6 cellular contexts compared by ENCODE assay signal in the genomic region with DNA sequence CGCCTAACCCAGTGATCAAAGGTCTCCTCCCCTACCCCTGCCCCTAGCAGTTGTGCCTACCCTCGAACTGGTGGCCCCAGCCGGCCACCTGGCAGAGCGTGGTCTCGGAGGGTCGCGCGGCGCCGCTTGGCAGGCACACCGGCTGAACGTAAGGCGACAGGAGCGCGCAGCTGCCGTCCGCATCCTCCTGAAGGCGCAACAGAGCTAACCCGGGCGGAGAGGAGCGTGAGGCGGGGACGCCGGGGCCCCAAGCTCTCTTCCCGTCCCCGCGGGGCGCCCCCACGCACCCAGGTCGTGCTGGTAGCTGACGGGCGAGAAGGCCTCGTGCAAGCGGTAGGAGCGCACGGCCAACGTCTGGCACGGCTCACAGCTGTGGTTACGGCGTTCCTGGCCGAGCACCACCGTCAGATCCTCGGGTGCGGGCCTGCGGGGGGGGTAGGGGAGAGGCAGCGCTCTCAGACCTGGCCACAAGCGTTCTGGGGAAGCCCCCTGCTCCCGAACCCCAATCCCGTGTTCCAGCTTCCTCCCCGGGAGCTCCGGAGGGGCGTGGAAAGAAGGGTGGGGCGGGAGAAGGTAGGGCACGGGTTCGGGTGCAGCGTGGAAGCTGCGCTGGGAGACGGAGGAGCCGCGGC. TPM values are rescaled to one million over a fixed set of nuclear protein-coding genes. Genes with fewer than 3 reads are reported as not detected.
A peak's percentile ranks its signal among the peaks of the same experiment; 100 is the strongest.
DNase-seq lines count a peak whose midpoint lies in the region; ATAC-seq, FAIRE-seq and TF ChIP-seq lines count a peak whose summit lies in the region.

No MANE protein-coding gene starts in this region.

- H3K4me3 Mint-ChIP-seq in neural progenitor cell: peak overlapping the region; percentile 86

- H3K4me2 ChIP-seq in K562 (ENCODE audit: insufficient read depth, low read length) (peak overlapping the region; percentile 80), neural progenitor cell (peak overlapping the region; percentile 96)

- no peaks in the 10 kb centered on the region for H3K36me3 ChIP-seq in K562 (ENCODE audit: control insufficient read depth, insufficient read depth, low read length)
- H3K36me3 ChIP-seq in neural progenitor cell: no peaks in the 10 kb centered on the region

- H3K27me3 ChIP-seq in K562 (ENCODE audit: control insufficient read depth in 2 of 2, insufficient read depth in 2 of 2, low read length in 2 of 2) (peaks cover 0 to 2% of the 10 kb centered on the region in 2 experiments; a peak in 2 of 5 replicates), neural progenitor cell (peaks cover 82% of the 10 kb centered on the region)

- WGBS in K562 (ENCODE audit: insufficient coverage, low coverage, missing lambda C conversion rate): 32% methylated on average over 36 of the region's 60 CpGs

- peak overlapping the region; percentile 86; the same call in 2 of the 3 replicates for H3K27ac ChIP-seq in K562 (ENCODE audit: extremely low read depth, low read depth, low read length)
- H3K27ac ChIP-seq in neural progenitor cell: no peak overlapping the region

- peak in 1 of 3 experiments; percentile 30; a peak in 1 of 6 replicates for TF ChIP-seq CTCF in K562 (IDR thresholded peaks at IDR 0.05 in 2 of 3, conservative IDR thresholded peaks at IDR 0.05 in 1 of 3; ENCODE audit: insufficient read depth in 2 of 3, low read depth in 1 of 3, low read length in 3 of 3)
- TF ChIP-seq CTCF in neural progenitor cell (IDR thresholded peaks at IDR 0.05): no peak

- POLR2A ChIA-PET in K562 (lab: Yijun Ruan, JAX): interaction anchor here (0.7 to 2.5 kb wide), 14 partner anchors 9 to 296 kb away, joined by 3 to 19 read pairs (median 5); no protein-coding TSS in a partner anchor

- no peak overlapping the region for H3K27ac Mint-ChIP-seq in neural progenitor cell

- BruUV-seq in K562 (replicated peaks; lab: Mats Ljungman, UMichigan): no TSS peak

- H3K4me1 ChIP-seq in K562 (replicated peaks in 1 of 2; ENCODE audit: control insufficient read depth in 2 of 2, insufficient read depth in 2 of 2, low read length in 2 of 2) (peaks cover 10 to 48% of the 10 kb centered on the region in 2 experiments), neural progenitor cell (peaks cover 15% of the 10 kb centered on the region)

- H3K9me1 ChIP-seq in K562 (ENCODE audit: control insufficient read depth, insufficient read depth, low read length): no peaks in the 10 kb centered on the region

- DNase-seq in ACHN: peak; percentile 43
- DNase-seq in NCI-H146 (lab: John Stamatoyannopoulos, UW): peak; percentile 56
- DNase-seq in K562 (ENCODE audit: extremely low read depth in 1 of 4, low spot score in 3 of 4): peak in 2 of 4 experiments; percentile 24 to 39
- DNase-seq in neural progenitor cell (ENCODE audit: low spot score): peak; percentile 58
- no peak for DNase-seq in NK-92 (lab: John Stamatoyannopoulos, UW; ENCODE audit: unreplicated experiment)

- H3K9me3 ChIP-seq in K562 (replicated peaks; ENCODE audit: control insufficient read depth, insufficient read depth, low read depth, low read length) (no peaks in the 10 kb centered on the region), neural progenitor cell (ENCODE audit: low read depth) (no peaks in the 10 kb centered on the region)

- no peaks in the 10 kb centered on the region for H3K36me3 Mint-ChIP-seq in neural progenitor cell

- H4K20me1 ChIP-seq in K562 (replicated peaks; ENCODE audit: control insufficient read depth, insufficient read depth, low read length): no peaks in the 10 kb centered on the region
- H4K20me1 ChIP-seq in neural progenitor cell (ENCODE audit: low read depth): no peaks in the 10 kb centered on the region

- CTCF ChIA-PET in K562 (lab: Yijun Ruan, JAX; ENCODE audit: low intra/inter-chr PET ratio): interaction anchor here (0.8 to 4.0 kb wide), 4 partner anchors 44 to 97 kb away, joined by 3 to 107 read pairs (median 6); partner anchors contain the start of gene PRR7

- intact Hi-C loops in K562 (cut with micrococcal nuclease): no loop called here

- H3K4me3 ChIP-seq in K562: peak overlapping the region; percentile 62
- peak overlapping the region; percentile 49 for H3K4me3 ChIP-seq in neural progenitor cell

- H3K27me3 Mint-ChIP-seq in neural progenitor cell (ENCODE audit: insufficient read depth, low read depth): peaks cover 48% of the 10 kb centered on the region

- H3K9me3 Mint-ChIP-seq in neural progenitor cell: no peaks in the 10 kb centered on the region

- TF ChIP-seq RAD21 in K562 (CRISPR knock-in tag; conservative IDR thresholded peaks at IDR 0.05 in 1 of 2, IDR thresholded peaks at IDR 0.05 in 1 of 2): no peak

- H3K79me2 ChIP-seq in K562 (ENCODE audit: control insufficient read depth, insufficient read depth, low read length) (peaks cover 4% of the 10 kb centered on the region; the same call in 1 of the 3 replicates), neural progenitor cell (ENCODE audit: low read depth) (no peaks in the 10 kb centered on the region)

- peaks cover 10% of the 10 kb centered on the region for H3K4me1 Mint-ChIP-seq in neural progenitor cell

- H3F3A ChIP-seq in neural progenitor cell (ENCODE audit: low read depth): peaks cover 28% of the 10 kb centered on the region

- peak; percentile 32 for ATAC-seq in GM19351 (IDR thresholded peaks at IDR 0.05; ENCODE audit: unreplicated experiment)
- peak; percentile 35 for ATAC-seq in K562

- H3K9ac ChIP-seq in K562 (ENCODE audit: insufficient read depth in 1 of 2, low read depth in 2 of 2, low read length in 2 of 2) (peak overlapping the region; percentile 83 to 92), neural progenitor cell (no peak overlapping the region)

- peak; percentile 32 for FAIRE-seq in K562 (lab: Jason Lieb, UNC)

- TF ChIP-seq POLR2A in K562 (conservative IDR thresholded peaks at IDR 0.05): no peak

- in situ Hi-C loops in ACHN (cut with HindIII; ENCODE audit: low pct_ligation_motif_present, low pct_unique_long_range_greater_than_20kb, low sequenced_read_pairs): no loop called here
- in situ Hi-C loops in K562 (cut with MboI): no loop called here

- no peak for TF ChIP-seq EP300 in K562 (IDR thresholded peaks at IDR 0.05; ENCODE audit: low read length)

- H2AFZ ChIP-seq in K562 (ENCODE audit: low read depth, low read length) (peak overlapping the region; percentile 98), neural progenitor cell (replicated peaks) (peak overlapping the region; percentile 90)

RNA-seq across cellular contexts. Expression of gene PFN3, which starts 2.8 kb away (rescaled TPM):
- total RNA-seq in K562 (2011; cell fraction: chromatin; rRNA removed; ENCODE audit: low replicate concordance): not detected in 2 replicates
- not detected in 2 replicates for total RNA-seq in K562 (2011; cell fraction: nucleolus; rRNA removed)
- total RNA-seq in K562 (2011; cell fraction: nucleoplasm; rRNA removed): not detected in 2 replicates
- total RNA-seq in K562 (2014; rRNA removed) (not detected in 2 replicates), K562 (2014; rRNA removed; fragmentation: Illumina TruSeq; extraction: Trizol) (not detected in 2 replicates), K562 (2015; rRNA removed; fragmentation: Illumina TruSeq; extraction: Trizol) (not detected in 2 replicates), K562 (2021) (not detected in 2 replicates), neural progenitor cell (ENCODE audit: low replicate concordance) (not detected in 2 replicates)
- polyA plus RNA-seq in K562 (2011; rRNA removed) (not detected in 2 replicates), K562 (2014; fragmentation: Illumina TruSeq; extraction: Trizol) (not detected in 2 replicates), K562 (2014; fragmentation: Nextera tagmentation; extraction: Ambion mirVana) (not detected), K562 (2014; rRNA removed) (not detected in 2 replicates)
- not detected in 2 replicates for polyA plus RNA-seq in K562 (2011; cell fraction: cytosol; rRNA removed)
- not detected in 2 replicates for polyA plus RNA-seq in K562 (2011; cell fraction: nucleus; rRNA removed)
- not detected in 2 replicates for polyA plus RNA-seq in K562 (2012)
- not detected in 2 replicates for polyA minus RNA-seq in K562 (2011; rRNA and poly(A)+ RNA removed)
- not detected in 2 replicates for polyA minus RNA-seq in K562 (2011; cell fraction: cytosol; rRNA and poly(A)+ RNA removed)
- polyA minus RNA-seq in K562 (2011; cell fraction: nucleus; rRNA and poly(A)+ RNA removed): 0.67 TPM in 1 of 2 replicates, not detected in the other

RNA-seq across cellular contexts. Expression of gene F12, which starts 6.1 kb away (rescaled TPM):
- total RNA-seq in K562 (2011; cell fraction: chromatin; rRNA removed; ENCODE audit: low replicate concordance): 2.4 and 7.8 TPM in 2 replicates
- total RNA-seq in K562 (2011; cell fraction: nucleolus; rRNA removed): 12.2 and 13.2 TPM in 2 replicates
- total RNA-seq in K562 (2011; cell fraction: nucleoplasm; rRNA removed): 5.8 and 6.0 TPM in 2 replicates
- total RNA-seq in K562 (2014; rRNA removed): 13.8 and 23.9 TPM in 2 replicates
- total RNA-seq in K562 (2014; rRNA removed; fragmentation: Illumina TruSeq; extraction: Trizol): 0.80 and 1.1 TPM in 2 replicates
- 3.6 and 4.7 TPM in 2 replicates for total RNA-seq in K562 (2015; rRNA removed; fragmentation: Illumina TruSeq; extraction: Trizol)
- total RNA-seq in K562 (2021): 18.3 and 22.6 TPM in 2 replicates
- polyA plus RNA-seq in K562 (2011; rRNA removed): 6.1 and 9.7 TPM in 2 replicates
- polyA plus RNA-seq in K562 (2011; cell fraction: cytosol; rRNA removed): 11.4 and 33.1 TPM in 2 replicates
- 19.4 and 31.1 TPM in 2 replicates for polyA plus RNA-seq in K562 (2011; cell fraction: nucleus; rRNA removed)
- polyA plus RNA-seq in K562 (2012): 15.5 and 16.0 TPM in 2 replicates
- 0.59 and 2.7 TPM in 2 replicates for polyA plus RNA-seq in K562 (2014; fragmentation: Illumina TruSeq; extraction: Trizol)
- polyA plus RNA-seq in K562 (2014; fragmentation: Nextera tagmentation; extraction: Ambion mirVana): 1 to 10 TPM in 1 of 2 experiments, under 1 TPM in 1; 0.91 to 1.3 TPM
- 14.3 and 14.9 TPM in 2 replicates for polyA plus RNA-seq in K562 (2014; rRNA removed)
- 0.63 and 1.6 TPM in 2 replicates for polyA minus RNA-seq in K562 (2011; rRNA and poly(A)+ RNA removed)
- 8.3 and 17.7 TPM in 2 replicates for polyA minus RNA-seq in K562 (2011; cell fraction: cytosol; rRNA and poly(A)+ RNA removed)
- polyA minus RNA-seq in K562 (2011; cell fraction: nucleus; rRNA and poly(A)+ RNA removed): 3.9 and 6.0 TPM in 2 replicates
- 2.0 TPM in 1 of 2 replicates, not detected in the other for total RNA-seq in neural progenitor cell (ENCODE audit: low replicate concordance)

RNA-seq across cellular contexts. Expression of gene SLC34A1, which starts 19.1 kb away (rescaled TPM):
- total RNA-seq in K562 (2011; cell fraction: chromatin; rRNA removed; ENCODE audit: low replicate concordance): 0.09 TPM in 1 of 2 replicates, not detected in the other
- total RNA-seq in K562 (2011; cell fraction: nucleolus; rRNA removed): not detected in 2 replicates
- total RNA-seq in K562 (2011; cell fraction: nucleoplasm; rRNA removed): not detected in 2 replicates
- total RNA-seq in K562 (2014; rRNA removed) (not detected in 2 replicates), K562 (2014; rRNA removed; fragmentation: Illumina TruSeq; extraction: Trizol) (not detected in 2 replicates), K562 (2015; rRNA removed; fragmentation: Illumina TruSeq; extraction: Trizol) (not detected in 2 replicates), K562 (2021) (not detected in 2 replicates), neural progenitor cell (ENCODE audit: low replicate concordance) (not detected in 2 replicates)
- polyA plus RNA-seq in K562 (2011; rRNA removed) (not detected in 2 replicates), K562 (2014; fragmentation: Illumina TruSeq; extraction: Trizol) (not detected in 2 replicates), K562 (2014; fragmentation: Nextera tagmentation; extraction: Ambion mirVana) (not detected), K562 (2014; rRNA removed) (not detected in 2 replicates)
- not detected in 2 replicates for polyA plus RNA-seq in K562 (2011; cell fraction: cytosol; rRNA removed)
- polyA plus RNA-seq in K562 (2011; cell fraction: nucleus; rRNA removed): not detected in 2 replicates
- not detected in 2 replicates for polyA plus RNA-seq in K562 (2012)
- not detected in 2 replicates for polyA minus RNA-seq in K562 (2011; rRNA and poly(A)+ RNA removed)
- polyA minus RNA-seq in K562 (2011; cell fraction: cytosol; rRNA and poly(A)+ RNA removed): not detected in 2 replicates
- polyA minus RNA-seq in K562 (2011; cell fraction: nucleus; rRNA and poly(A)+ RNA removed): not detected in 2 replicates

RNA-seq across cellular contexts. Expression of gene GRK6, which starts 23.2 kb away (rescaled TPM):
- 102 and 350 TPM in 2 replicates for total RNA-seq in K562 (2011; cell fraction: chromatin; rRNA removed; ENCODE audit: low replicate concordance)
- 191 and 204 TPM in 2 replicates for total RNA-seq in K562 (2011; cell fraction: nucleolus; rRNA removed)
- total RNA-seq in K562 (2011; cell fraction: nucleoplasm; rRNA removed): 94.0 and 133 TPM in 2 replicates
- total RNA-seq in K562 (2014; rRNA removed) (89.8 and 100 TPM in 2 replicates), K562 (2014; rRNA removed; fragmentation: Illumina TruSeq; extraction: Trizol) (31.2 and 35.7 TPM in 2 replicates), K562 (2015; rRNA removed; fragmentation: Illumina TruSeq; extraction: Trizol) (54.0 and 54.1 TPM in 2 replicates), K562 (2021) (114 and 122 TPM in 2 replicates), neural progenitor cell (ENCODE audit: low replicate concordance) (24.0 and 50.6 TPM in 2 replicates)
- polyA plus RNA-seq in K562 (2011; rRNA removed) (44.1 and 44.5 TPM in 2 replicates), K562 (2014; fragmentation: Illumina TruSeq; extraction: Trizol) (39.2 and 69.3 TPM in 2 replicates), K562 (2014; fragmentation: Nextera tagmentation; extraction: Ambion mirVana) (1 to 10 TPM in 1 of 2 experiments, under 1 TPM in 1; 0.63 to 1.8 TPM), K562 (2014; rRNA removed) (69.0 and 80.4 TPM in 2 replicates)
- 40.2 and 83.8 TPM in 2 replicates for polyA plus RNA-seq in K562 (2011; cell fraction: cytosol; rRNA removed)
- 80.9 and 141 TPM in 2 replicates for polyA plus RNA-seq in K562 (2011; cell fraction: nucleus; rRNA removed)
- polyA plus RNA-seq in K562 (2012): 66.8 and 81.9 TPM in 2 replicates
- polyA minus RNA-seq in K562 (2011; rRNA and poly(A)+ RNA removed): 60.4 and 79.9 TPM in 2 replicates
- 53.3 and 59.0 TPM in 2 replicates for polyA minus RNA-seq in K562 (2011; cell fraction: cytosol; rRNA and poly(A)+ RNA removed)
- polyA minus RNA-seq in K562 (2011; cell fraction: nucleus; rRNA and poly(A)+ RNA removed): 78.6 and 92.6 TPM in 2 replicates

RNA-seq across cellular contexts. Expression of gene PRR7, which starts 43.3 kb away (rescaled TPM):
- 1.6 TPM in 1 of 2 replicates, not detected in the other for total RNA-seq in K562 (2011; cell fraction: chromatin; rRNA removed; ENCODE audit: low replicate concordance)
- 3.3 and 4.7 TPM in 2 replicates for total RNA-seq in K562 (2011; cell fraction: nucleolus; rRNA removed)
- 1.0 and 1.9 TPM in 2 replicates for total RNA-seq in K562 (2011; cell fraction: nucleoplasm; rRNA removed)
- total RNA-seq in K562 (2014; rRNA removed) (11.3 and 14.9 TPM in 2 replicates), K562 (2014; rRNA removed; fragmentation: Illumina TruSeq; extraction: Trizol) (not detected in 2 replicates), K562 (2015; rRNA removed; fragmentation: Illumina TruSeq; extraction: Trizol) (0.80 and 1.2 TPM in 2 replicates), K562 (2021) (9.7 and 10.4 TPM in 2 replicates), neural progenitor cell (ENCODE audit: low replicate concordance) (4.5 and 31.7 TPM in 2 replicates)
- polyA plus RNA-seq in K562 (2011; rRNA removed) (0.92 and 1.0 TPM in 2 replicates), K562 (2014; fragmentation: Illumina TruSeq; extraction: Trizol) (0.24 TPM in 1 of 2 replicates, not detected in the other), K562 (2014; fragmentation: Nextera tagmentation; extraction: Ambion mirVana) (not detected), K562 (2014; rRNA removed) (10.9 and 11.2 TPM in 2 replicates)
- polyA plus RNA-seq in K562 (2011; cell fraction: cytosol; rRNA removed): 3.5 and 22.1 TPM in 2 replicates
- 3.3 and 7.7 TPM in 2 replicates for polyA plus RNA-seq in K562 (2011; cell fraction: nucleus; rRNA removed)
- 2.3 and 4.3 TPM in 2 replicates for polyA plus RNA-seq in K562 (2012)
- polyA minus RNA-seq in K562 (2011; rRNA and poly(A)+ RNA removed): not detected in 2 replicates
- 3.3 and 6.1 TPM in 2 replicates for polyA minus RNA-seq in K562 (2011; cell fraction: cytosol; rRNA and poly(A)+ RNA removed)
- polyA minus RNA-seq in K562 (2011; cell fraction: nucleus; rRNA and poly(A)+ RNA removed): 2.1 and 2.6 TPM in 2 replicates
